In genomic region chr4:6986781-6987565, GRCh38 we compare ENCODE assay signal across 8 cellular contexts. TPM values are rescaled to one million over a fixed set of nuclear protein-coding genes. Genes with fewer than 3 reads are reported as not detected.
DNase-seq lines count a peak whose midpoint lies in the region; ATAC-seq, FAIRE-seq and TF ChIP-seq lines count a peak whose summit lies in the region.

No MANE protein-coding gene starts in this region.

- H3K4me1 ChIP-seq in astrocyte (ENCODE audit: insufficient read depth, low read length) (peaks cover 29% of the 10 kb centered on the region), hepatocyte (ENCODE audit: insufficient read depth) (peaks cover 39% of the 10 kb centered on the region)

- ATAC-seq in GM18505 (IDR thresholded peaks at IDR 0.05; ENCODE audit: unreplicated experiment), result peak; percentile 76
- ATAC-seq in HG02938 (IDR thresholded peaks at IDR 0.05; ENCODE audit: unreplicated experiment), result peak; percentile 68

- peak; percentile 76 for TF ChIP-seq POLR2A in GM18505 (IDR thresholded peaks at IDR 0.05; ENCODE audit: borderline replicate concordance, extremely low read depth, insufficient read depth, insufficient read length)

- H3K9me3 Mint-ChIP-seq in astrocyte (ENCODE audit: unreplicated experiment), result no peaks in the 10 kb centered on the region

- H3K27me3 ChIP-seq in astrocyte (ENCODE audit: insufficient read depth, low read length), result no peaks in the 10 kb centered on the region
- no peaks in the 10 kb centered on the region for H3K27me3 ChIP-seq in hepatocyte

- H4K20me1 ChIP-seq in astrocyte (ENCODE audit: insufficient read depth, low read length), result peaks cover 44% of the 10 kb centered on the region
- peaks cover 21% of the 10 kb centered on the region for H4K20me1 ChIP-seq in hepatocyte (ENCODE audit: insufficient read depth, poor library complexity, severe bottlenecking)

- FAIRE-seq in astrocyte (lab: Jason Lieb, UNC), result no peak

- H3K4me1 Mint-ChIP-seq in astrocyte (ENCODE audit: low read depth, unreplicated experiment), result peaks cover 40% of the 10 kb centered on the region

- H3K79me2 ChIP-seq in astrocyte (ENCODE audit: insufficient read depth, low read length), result peaks cover 39% of the 10 kb centered on the region
- peaks cover 79% of the 10 kb centered on the region for H3K79me2 ChIP-seq in hepatocyte

- peak overlapping the region; percentile 93 for H3K9ac ChIP-seq in astrocyte (ENCODE audit: low read length)

- peak overlapping the region; percentile 92 for H3K27ac Mint-ChIP-seq in astrocyte (ENCODE audit: unreplicated experiment)

- no peaks in the 10 kb centered on the region for H3K9me3 ChIP-seq in astrocyte (ENCODE audit: insufficient read depth, low read depth, low read length)
- no peaks in the 10 kb centered on the region for H3K9me3 ChIP-seq in hepatocyte (ENCODE audit: low read depth)

- H2AFZ ChIP-seq in astrocyte (ENCODE audit: low read depth, low read length) (peak overlapping the region; percentile 97), hepatocyte (peak overlapping the region; percentile 78)

- no peaks in the 10 kb centered on the region for H3K27me3 Mint-ChIP-seq in astrocyte (ENCODE audit: low read depth, unreplicated experiment)

- H3K4me2 ChIP-seq in astrocyte (ENCODE audit: low read length), result peak overlapping the region; percentile 95
- H3K4me2 ChIP-seq in hepatocyte, result peak overlapping the region; percentile 92

- H3K4me3 Mint-ChIP-seq in astrocyte (ENCODE audit: unreplicated experiment), result peak overlapping the region; percentile 95

- H3K4me3 ChIP-seq in astrocyte (ENCODE audit: insufficient read depth, low read depth, low read length), result peak overlapping the region; percentile 87
- peak overlapping the region; percentile 78 for H3K4me3 ChIP-seq in hepatocyte

- no peaks in the 10 kb centered on the region for H3K9me2 ChIP-seq in hepatocyte (replicated peaks; ENCODE audit: insufficient read depth)

- H3K36me3 ChIP-seq in astrocyte (ENCODE audit: insufficient read depth, low read length) (no peaks in the 10 kb centered on the region), hepatocyte (replicated peaks; ENCODE audit: insufficient read depth, low read depth) (no peaks in the 10 kb centered on the region)

- H3K27ac ChIP-seq in astrocyte (ENCODE audit: low read depth, low read length), result peak overlapping the region; percentile 91
- H3K27ac ChIP-seq in hepatocyte, result peak overlapping the region; percentile 99

- TF ChIP-seq CTCF in astrocyte (IDR thresholded peaks at IDR 0.05; ENCODE audit: insufficient read depth, low read depth, low read length) (no peak), hepatocyte (IDR thresholded peaks at IDR 0.05; ENCODE audit: poor library complexity) (peak; percentile 18)

- peak; percentile 77 to 94 for DNase-seq in NCI-H1930 (lab: John Stamatoyannopoulos, UW)
- DNase-seq in T-helper 22 cell (ENCODE audit: low read depth), result peak; percentile 91
- peak; percentile 77 for DNase-seq in astrocyte (ENCODE audit: low read depth)
- DNase-seq in hepatocyte (ENCODE audit: low spot score), result peak; percentile 99
- DNase-seq in retina, result peak; percentile 89
- DNase-seq in OCI-M2 (lab: John Stamatoyannopoulos, UW; ENCODE audit: unreplicated experiment), result no peak

- H3K36me3 Mint-ChIP-seq in astrocyte (ENCODE audit: low read depth, unreplicated experiment), result peaks cover 5% of the 10 kb centered on the region

- WGBS in hepatocyte (ENCODE audit: low lambda C conversion rate, missing lambda C conversion rate), result 1% methylated on average over 45 of the region's 78 CpGs

RNA-seq across cellular contexts. Expression of gene TADA2B, which starts 56.2 kb away (rescaled TPM):
- total RNA-seq in astrocyte (18.0 and 19.8 TPM in 2 replicates), hepatocyte (15.4 and 18.5 TPM in 2 replicates)
- 18.2 and 20.1 TPM in 2 replicates for polyA plus RNA-seq in hepatocyte
